ENCODE assay signal across 8 cellular contexts in genomic region chr5:175059687-175060194, GRCh38.
DNase-seq lines count a peak whose midpoint lies in the region; ATAC-seq lines count a peak whose summit lies in the region.

No MANE protein-coding gene starts in this region.

- DNase-seq in A172 (ENCODE audit: low spot score) (peak; percentile 48), H4 (ENCODE audit: low spot score) (peak; percentile 70), hypothalamus (lab: John Stamatoyannopoulos, UW) (peak in 47 of 51 donors; percentile 3 to 87 (median 59)), RPMI8226 (no peak)
- DNase-seq in activated T-cell treated with anti-CD3 and anti-CD28 coated beads, Interleukin-2, amount 50 U/mL, for 24 hours: no peak
- peak; percentile 14 for DNase-seq in stimulated activated CD4-positive, alpha-beta T cell treated with anti-CD3 and anti-CD28 coated beads, Interleukin-1b, Interleukin-23, amount 100 ng/mL, for 48 hours

- H3K27me3 Mint-ChIP-seq in activated T-cell treated with anti-CD3 and anti-CD28 coated beads, Interleukin-2, amount 50 U/mL, for 24 hours: peaks cover 20% of the 10 kb centered on the region

- ATAC-seq in HG03025 (IDR thresholded peaks at IDR 0.05; ENCODE audit: low FRiP score, unreplicated experiment): no peak
- ATAC-seq in GM21737 (IDR thresholded peaks at IDR 0.05; ENCODE audit: unreplicated experiment): no peak

- H3K27ac Mint-ChIP-seq in activated T-cell treated with anti-CD3 and anti-CD28 coated beads, Interleukin-2, amount 50 U/mL, for 24 hours: no peak overlapping the region

- H3K4me1 Mint-ChIP-seq in activated T-cell treated with anti-CD3 and anti-CD28 coated beads, Interleukin-2, amount 50 U/mL, for 24 hours (ENCODE audit: low read depth): peaks cover 9% of the 10 kb centered on the region

- no peaks in the 10 kb centered on the region for H3K36me3 Mint-ChIP-seq in activated T-cell treated with anti-CD3 and anti-CD28 coated beads, Interleukin-2, amount 50 U/mL, for 24 hours (ENCODE audit: low read depth)

- H3K4me3 Mint-ChIP-seq in activated T-cell treated with anti-CD3 and anti-CD28 coated beads, Interleukin-2, amount 50 U/mL, for 24 hours: peak overlapping the region; percentile 37

- no peaks in the 10 kb centered on the region for H3K9me3 Mint-ChIP-seq in activated T-cell treated with anti-CD3 and anti-CD28 coated beads, Interleukin-2, amount 50 U/mL, for 24 hours

Comparison
In these comparisons a context has a peak if more than half of its experiments do, and no peak if none do; other contexts are left out.
1. DNase-seq: peak in A172 (single experiment), H4 (single experiment), hypothalamus (47 of 51) and stimulated activated CD4-positive, alpha-beta T cell treated with anti-CD3 and anti-CD28 coated beads, Interleukin-1b, Interleukin-23, amount 100 ng/mL, for 48 hours (single experiment); none in activated T-cell treated with anti-CD3 and anti-CD28 coated beads, Interleukin-2, amount 50 U/mL, for 24 hours (single experiment) and RPMI8226 (single experiment).